In genomic region chr9:114588150-114588663, GRCh38 we compare ENCODE assay signal across 2 cellular contexts.
TF ChIP-seq lines count a peak whose summit lies in the region.

No MANE protein-coding gene starts in this region.

TF ChIP-seq in A549, 52 proteins besides CTCF, POLR2A, EP300 and RAD21 (continued from another document):
- TF ChIP-seq ELK1 (IDR thresholded peaks at IDR 0.05; ENCODE audit: low read depth, low read length) = no peak

TF ChIP-seq in GM23338, 12 proteins besides CTCF, POLR2A, EP300 and RAD21 (continued from another document):
- TF ChIP-seq ZNF462 (CRISPR knock-in tag; IDR thresholded peaks at IDR 0.05) (no peak), REST (IDR thresholded peaks at IDR 0.05; ENCODE audit: unreplicated experiment) (no peak), JUNB (IDR thresholded peaks at IDR 0.05; ENCODE audit: unreplicated experiment) (no peak), STAT1 (IDR thresholded peaks at IDR 0.05; ENCODE audit: unreplicated experiment) (no peak), NANOG (IDR thresholded peaks at IDR 0.05; ENCODE audit: borderline replicate concordance) (no peak), EZH2phosphoT487 (IDR thresholded peaks at IDR 0.05; ENCODE audit: unreplicated experiment) (no peak), ETS1 (IDR thresholded peaks at IDR 0.05) (no peak), EZH2 (IDR thresholded peaks at IDR 0.05; ENCODE audit: low read depth, unreplicated experiment) (no peak), ZNF114 (CRISPR knock-in tag; IDR thresholded peaks at IDR 0.05) (no peak), CREB1 (CRISPR knock-in tag; IDR thresholded peaks at IDR 0.05; ENCODE audit: low read depth) (no peak)
